In genomic region chr4:47482326-47482725, GRCh38 we compare ENCODE assay signal across 19 cellular contexts. TPM values are rescaled to one million over a fixed set of nuclear protein-coding genes. Genes with fewer than 3 reads are reported as not detected.
DNase-seq lines count a peak whose midpoint lies in the region; ATAC-seq, FAIRE-seq and TF ChIP-seq lines count a peak whose summit lies in the region.
"Had no signal": no experiment of that assay in that cellular context is flagged by ENCODE, and none has a peak within 500 bp of the region (broad histone marks: within the 10 kb centered on the region; RNA-seq: fewer than 3 reads in every experiment).

No MANE protein-coding gene starts in this region.

- H2BK5ac ChIP-seq in mesenchymal stem cell (ENCODE audit: low read depth, low read length, poor library complexity, severe bottlenecking), result no peak overlapping the region

- H2AK5ac ChIP-seq in mesenchymal stem cell (ENCODE audit: low read length, severe bottlenecking), result no peak overlapping the region

- H4K8ac ChIP-seq in mesenchymal stem cell (ENCODE audit: low read length), result no peak overlapping the region

- H3K9me3 ChIP-seq in mesenchymal stem cell (ENCODE audit: control insufficient read depth, low read length) (no peaks in the 10 kb centered on the region), HepG2 (ENCODE audit: low read length) (no peaks in the 10 kb centered on the region)
- H3K9me3 ChIP-seq: ovary had no signal

- H3K79me2 ChIP-seq in HepG2 (ENCODE audit: insufficient read depth, low read length), result no peaks in the 10 kb centered on the region

- no peak overlapping the region for H3K4me3 Mint-ChIP-seq in central memory CD8-positive, alpha-beta T cell
- H3K4me3 Mint-ChIP-seq: activated T-cell treated with anti-CD3 and anti-CD28 coated beads, Interleukin-2, amount 50 U/mL, for 24 hours; stimulated activated naive B cell treated with anti-CD40 and anti-IgM and Interleukin-4, amounts not matched to agents 10 μg/mL and 1 μg/mL and 100 μg/mL, for 72 hours had no signal

- intact Hi-C loops in HepG2 (cut with micrococcal nuclease; ENCODE audit: unreplicated experiment), result no loop called here

- H3K9ac ChIP-seq in mesenchymal stem cell (ENCODE audit: low read length), result peak overlapping the region; percentile 6
- no peak overlapping the region for H3K9ac ChIP-seq in HepG2 (ENCODE audit: insufficient read depth, low read depth, low read length)

- no peaks in the 10 kb centered on the region for H3K79me1 ChIP-seq in mesenchymal stem cell (replicated peaks; ENCODE audit: low read length, poor library complexity, severe bottlenecking)

- no peak overlapping the region for H3K27ac ChIP-seq in mesenchymal stem cell (ENCODE audit: low read length, poor library complexity, severe bottlenecking)
- no peak overlapping the region for H3K27ac ChIP-seq in HepG2 (ENCODE audit: extremely low read length, insufficient read depth, low read length)
- H3K27ac ChIP-seq: cardiac muscle cell, ovary had no signal

- BruUV-seq in HepG2 (replicated peaks; lab: Mats Ljungman, UMichigan), result no TSS peak

- no peak overlapping the region for H3K18ac ChIP-seq in mesenchymal stem cell (ENCODE audit: low read depth in 1 of 2, low read length in 2 of 2)

- no peak overlapping the region for H2BK12ac ChIP-seq in mesenchymal stem cell (ENCODE audit: low read length in 2 of 2)

- no peak overlapping the region for H3K4ac ChIP-seq in mesenchymal stem cell (ENCODE audit: low read depth in 1 of 2, low read length in 2 of 2)

- DNase-seq in Daoy (ENCODE audit: low read depth) (peak; percentile 23), MV-4-11 (lab: John Stamatoyannopoulos, UW) (peak; percentile 71), mesenchymal stem cell (peak; percentile 63), HK-2 (ENCODE audit: unreplicated experiment) (no peak), HepG2 (ENCODE audit: low spot score) (no peak), germinal center (ENCODE audit: low spot score) (no peak)
- no peak for DNase-seq in central memory CD8-positive, alpha-beta T cell (ENCODE audit: low spot score in 2 of 2)
- DNase-seq: activated CD4-positive, CD25-positive, alpha-beta regulatory T cell; activated T-cell treated with anti-CD3 and anti-CD28 coated beads, Interleukin-2, amount 50 U/mL, for 24 hours; CD4-positive, CD25-positive, alpha-beta regulatory T cell; foreskin melanocyte; left cardiac atrium; ovary; stimulated activated naive B cell treated with anti-CD40 and anti-IgM and Interleukin-4, amounts not matched to agents 10 μg/mL and 1 μg/mL and 100 μg/mL, for 72 hours had no signal

- H4K20me1 ChIP-seq in HepG2 (ENCODE audit: insufficient read depth, low read length), result no peaks in the 10 kb centered on the region

- peaks cover 9% of the 10 kb centered on the region for H3K36me3 Mint-ChIP-seq in central memory CD8-positive, alpha-beta T cell (ENCODE audit: insufficient read depth)
- H3K36me3 Mint-ChIP-seq: CD4-positive, CD25-positive, alpha-beta regulatory T cell had no signal

- H3K23ac ChIP-seq in mesenchymal stem cell (ENCODE audit: low read length in 2 of 2), result no peak overlapping the region

- in situ Hi-C loops in HepG2 (cut with HindIII; ENCODE audit: extremely low pct_ligation_motif_present, low pct_unique_long_range_greater_than_20kb), result no loop called here

- H3K4me2 ChIP-seq in mesenchymal stem cell (ENCODE audit: low read length, poor library complexity, severe bottlenecking) (no peak overlapping the region), HepG2 (ENCODE audit: low read depth, low read length) (no peak overlapping the region)

- no peak overlapping the region for H3K14ac ChIP-seq in mesenchymal stem cell (ENCODE audit: low read length in 2 of 2)

- H3K4me1 ChIP-seq in mesenchymal stem cell (ENCODE audit: control insufficient read depth, insufficient read depth, low read depth, low read length), result peaks cover 1% of the 10 kb centered on the region
- peaks cover 20% of the 10 kb centered on the region for H3K4me1 ChIP-seq in HepG2 (ENCODE audit: insufficient read depth, low read length)

- peaks cover 29% of the 10 kb centered on the region for H3K4me1 Mint-ChIP-seq in central memory CD8-positive, alpha-beta T cell

- no peak for TF ChIP-seq EP300 in HepG2 (IDR thresholded peaks at IDR 0.05; ENCODE audit: low read depth in 2 of 2, low read length in 2 of 2)
- TF ChIP-seq EP300 in HepG2 (CRISPR knock-in tag; IDR thresholded peaks at IDR 0.05; ENCODE audit: borderline replicate concordance), result no peak

- no peaks in the 10 kb centered on the region for H3K27me3 ChIP-seq in mesenchymal stem cell (ENCODE audit: control insufficient read depth in 1 of 2, insufficient read depth in 1 of 2, low read length in 2 of 2)
- peaks cover 0 to 3% of the 10 kb centered on the region in 2 experiments; a peak in 1 of 5 replicates for H3K27me3 ChIP-seq in HepG2 (ENCODE audit: control insufficient read depth in 1 of 2, insufficient read depth in 2 of 2, low read length in 2 of 2)
- H3K27me3 ChIP-seq: cardiac muscle cell, ovary had no signal

- no peak overlapping the region for H2BK120ac ChIP-seq in mesenchymal stem cell (ENCODE audit: low read depth, low read length)

- no peaks in the 10 kb centered on the region for H3K36me3 ChIP-seq in mesenchymal stem cell (ENCODE audit: control insufficient read depth in 1 of 2, insufficient read depth in 2 of 2, low read depth in 1 of 2, low read length in 2 of 2)
- H3K36me3 ChIP-seq in HepG2 (replicated peaks in 1 of 2; ENCODE audit: control insufficient read depth in 1 of 2, insufficient read depth in 2 of 2, low read length in 2 of 2), result no peaks in the 10 kb centered on the region
- H3K36me3 ChIP-seq: cardiac muscle cell, ovary had no signal

- no peak overlapping the region for H4K91ac ChIP-seq in mesenchymal stem cell (ENCODE audit: low read length)

- H3K27ac Mint-ChIP-seq in central memory CD8-positive, alpha-beta T cell (ENCODE audit: low read depth), result peak overlapping the region; percentile 78
- H3K27ac Mint-ChIP-seq: activated T-cell treated with anti-CD3 and anti-CD28 coated beads, Interleukin-2, amount 50 U/mL, for 24 hours; stimulated activated naive B cell treated with anti-CD40 and anti-IgM and Interleukin-4, amounts not matched to agents 10 μg/mL and 1 μg/mL and 100 μg/mL, for 72 hours had no signal

- CTCF ChIA-PET in HepG2 (lab: Yijun Ruan, JAX; ENCODE audit: low intra/inter-chr PET ratio, low total read pairs), result no interaction called here

- 20% methylated on average over 1 of the region's 4 CpGs for WGBS in mesenchymal stem cell
- 46% methylated on average over 4 of the region's 4 CpGs for WGBS in HepG2 (ENCODE audit: low lambda C conversion rate)

- H3K4me3 ChIP-seq in mesenchymal stem cell (ENCODE audit: insufficient read depth in 1 of 2, low read depth in 1 of 2, low read length in 2 of 2), result no peak overlapping the region
- no peak overlapping the region for H3K4me3 ChIP-seq in HepG2 (replicated peaks in 1 of 3; ENCODE audit: insufficient read depth in 1 of 3, low read depth in 2 of 3, low read length in 3 of 3)
- H3K4me3 ChIP-seq: cardiac muscle cell, K562, ovary had no signal

- TF ChIP-seq CTCF in HepG2 (CRISPR knock-in tag; IDR thresholded peaks at IDR 0.05), result no peak

- no peaks in the 10 kb centered on the region for H3K27me3 Mint-ChIP-seq in central memory CD8-positive, alpha-beta T cell
- H3K27me3 Mint-ChIP-seq: activated T-cell treated with anti-CD3 and anti-CD28 coated beads, Interleukin-2, amount 50 U/mL, for 24 hours; stimulated activated naive B cell treated with anti-CD40 and anti-IgM and Interleukin-4, amounts not matched to agents 10 μg/mL and 1 μg/mL and 100 μg/mL, for 72 hours had no signal

- TF ChIP-seq RAD21 in HepG2 (CRISPR knock-in tag; IDR thresholded peaks at IDR 0.05), result no peak

- no peak for ATAC-seq in central memory CD8-positive, alpha-beta T cell (replicated peaks; ENCODE audit: extremely low read depth, poor library complexity, severe bottlenecking)
- ATAC-seq in HepG2 (no peak), GM21390 (IDR thresholded peaks at IDR 0.05; ENCODE audit: unreplicated experiment) (no peak)
- ATAC-seq: K562; left cardiac atrium; Right ventricle myocardium inferior; stimulated activated naive B cell treated with anti-CD40 and anti-IgM and Interleukin-4, amounts not matched to agents 10 μg/mL and 1 μg/mL and 100 μg/mL, for 72 hours had no signal

- no peak overlapping the region for H2BK15ac ChIP-seq in mesenchymal stem cell (ENCODE audit: low read depth, poor library complexity, severe bottlenecking)

- H2AFZ ChIP-seq in mesenchymal stem cell (ENCODE audit: low read depth, low read length), result no peak overlapping the region
- no peak overlapping the region for H2AFZ ChIP-seq in HepG2 (ENCODE audit: low read length)

- POLR2A ChIA-PET in HepG2 (lab: Yijun Ruan, JAX), result no interaction called here

- H3K9me3 Mint-ChIP-seq in central memory CD8-positive, alpha-beta T cell, result no peaks in the 10 kb centered on the region
- H3K9me3 Mint-ChIP-seq: activated T-cell treated with anti-CD3 and anti-CD28 coated beads, Interleukin-2, amount 50 U/mL, for 24 hours; stimulated activated naive B cell treated with anti-CD40 and anti-IgM and Interleukin-4, amounts not matched to agents 10 μg/mL and 1 μg/mL and 100 μg/mL, for 72 hours had no signal

- no peak for FAIRE-seq in HepG2 (lab: Jason Lieb, UNC)
- FAIRE-seq: H1, K562 had no signal

- TF ChIP-seq POLR2A in HepG2 (IDR thresholded peaks at IDR 0.05; ENCODE audit: insufficient read depth in 1 of 2, low read depth in 2 of 2, low read length in 2 of 2), result no peak

RNA-seq across cellular contexts. Expression of gene ATP10D, which starts 2.7 kb away (rescaled TPM):
- total RNA-seq in Daoy (2014; rRNA removed; shearing (Covaris generic)), result 8.9 and 9.2 TPM in 2 replicates
- polyA plus RNA-seq in mesenchymal stem cell (2013, experiment 1 of 2), result 26.7 TPM
- polyA plus RNA-seq in mesenchymal stem cell (2013, experiment 2 of 2), result 25.6 TPM
- total RNA-seq in HepG2 (2016; rRNA removed; fragmentation: Illumina TruSeq; extraction: Trizol), result 5.2 and 9.8 TPM in 2 replicates
- 0.97 and 1.0 TPM in 2 replicates for total RNA-seq in HepG2 (2016; cell fraction: cytosol; rRNA removed; fragmentation: Illumina TruSeq; extraction: Trizol; ENCODE audit: low read depth)
- total RNA-seq in HepG2 (2016; cell fraction: insoluble cytoplasmic fraction; rRNA removed; fragmentation: Illumina TruSeq; extraction: Trizol), result 5.4 and 8.4 TPM in 2 replicates
- total RNA-seq in HepG2 (2016; cell fraction: membrane; rRNA removed; fragmentation: Illumina TruSeq; extraction: Trizol), result 1.8 and 2.2 TPM in 2 replicates
- total RNA-seq in HepG2 (2016; cell fraction: nucleus; rRNA removed; fragmentation: Illumina TruSeq; extraction: Trizol), result 15.8 and 16.4 TPM in 2 replicates
- polyA plus RNA-seq in HepG2 (2011; rRNA removed), result 2.2 and 3.4 TPM in 2 replicates
- polyA plus RNA-seq in HepG2 (2011; cell fraction: cytosol; rRNA removed), result 1.2 and 3.3 TPM in 2 replicates
- polyA plus RNA-seq in HepG2 (2011; cell fraction: nucleus; rRNA removed), result 2.2 and 2.6 TPM in 2 replicates
- polyA plus RNA-seq in HepG2 (2012), result 0.78 and 1.7 TPM in 2 replicates
- 0.28 and 0.29 TPM in 2 replicates for polyA plus RNA-seq in HepG2 (2016; cell fraction: cytosol; fragmentation: Illumina TruSeq; extraction: Trizol; ENCODE audit: low read depth)
- polyA plus RNA-seq in HepG2 (2016; cell fraction: insoluble cytoplasmic fraction; fragmentation: Illumina TruSeq; extraction: Trizol; ENCODE audit: low read depth), result 3.1 and 4.5 TPM in 2 replicates
- polyA plus RNA-seq in HepG2 (2016; cell fraction: membrane; fragmentation: Illumina TruSeq; extraction: Trizol; ENCODE audit: low read depth), result 0.54 and 1.1 TPM in 2 replicates
- 10.4 and 11.5 TPM in 2 replicates for polyA plus RNA-seq in HepG2 (2016; cell fraction: nucleus; fragmentation: Illumina TruSeq; extraction: Trizol; ENCODE audit: insufficient read depth, low read depth)
- polyA minus RNA-seq in HepG2 (2011; rRNA and poly(A)+ RNA removed; ENCODE audit: low replicate concordance), result 15.9 and 46.4 TPM in 2 replicates
- polyA minus RNA-seq in HepG2 (2011; cell fraction: cytosol; rRNA and poly(A)+ RNA removed), result 3.1 and 3.3 TPM in 2 replicates
- polyA minus RNA-seq in HepG2 (2011; cell fraction: nucleus; rRNA and poly(A)+ RNA removed), result 9.0 and 10.7 TPM in 2 replicates

RNA-seq across cellular contexts. Expression of gene COMMD8, which starts 18.8 kb away (rescaled TPM):
- total RNA-seq in Daoy (2014; rRNA removed; shearing (Covaris generic)), result 50.3 and 59.7 TPM in 2 replicates
- polyA plus RNA-seq in mesenchymal stem cell (2013, experiment 1 of 2), result 25.3 TPM
- polyA plus RNA-seq in mesenchymal stem cell (2013, experiment 2 of 2), result 28.2 TPM
- 20.3 and 32.7 TPM in 2 replicates for total RNA-seq in HepG2 (2016; rRNA removed; fragmentation: Illumina TruSeq; extraction: Trizol)
- total RNA-seq in HepG2 (2016; cell fraction: cytosol; rRNA removed; fragmentation: Illumina TruSeq; extraction: Trizol; ENCODE audit: low read depth), result 6.5 and 6.6 TPM in 2 replicates
- total RNA-seq in HepG2 (2016; cell fraction: insoluble cytoplasmic fraction; rRNA removed; fragmentation: Illumina TruSeq; extraction: Trizol), result 20.6 and 32.7 TPM in 2 replicates
- total RNA-seq in HepG2 (2016; cell fraction: membrane; rRNA removed; fragmentation: Illumina TruSeq; extraction: Trizol), result 12.0 and 12.7 TPM in 2 replicates
- total RNA-seq in HepG2 (2016; cell fraction: nucleus; rRNA removed; fragmentation: Illumina TruSeq; extraction: Trizol), result 8.3 and 10.5 TPM in 2 replicates
- polyA plus RNA-seq in HepG2 (2011; rRNA removed), result 5.1 and 7.1 TPM in 2 replicates
- 1.8 and 3.1 TPM in 2 replicates for polyA plus RNA-seq in HepG2 (2011; cell fraction: cytosol; rRNA removed)
- 0.88 and 2.4 TPM in 2 replicates for polyA plus RNA-seq in HepG2 (2011; cell fraction: nucleus; rRNA removed)
- 7.7 and 7.8 TPM in 2 replicates for polyA plus RNA-seq in HepG2 (2012)
- 8.2 and 8.5 TPM in 2 replicates for polyA plus RNA-seq in HepG2 (2016; cell fraction: cytosol; fragmentation: Illumina TruSeq; extraction: Trizol; ENCODE audit: low read depth)
- polyA plus RNA-seq in HepG2 (2016; cell fraction: insoluble cytoplasmic fraction; fragmentation: Illumina TruSeq; extraction: Trizol; ENCODE audit: low read depth), result 32.4 and 37.3 TPM in 2 replicates
- 12.5 and 13.7 TPM in 2 replicates for polyA plus RNA-seq in HepG2 (2016; cell fraction: membrane; fragmentation: Illumina TruSeq; extraction: Trizol; ENCODE audit: low read depth)
- 15.2 and 15.6 TPM in 2 replicates for polyA plus RNA-seq in HepG2 (2016; cell fraction: nucleus; fragmentation: Illumina TruSeq; extraction: Trizol; ENCODE audit: insufficient read depth, low read depth)
- 0.16 and 1.5 TPM in 2 replicates for polyA minus RNA-seq in HepG2 (2011; rRNA and poly(A)+ RNA removed; ENCODE audit: low replicate concordance)
- 2.8 and 3.3 TPM in 2 replicates for polyA minus RNA-seq in HepG2 (2011; cell fraction: cytosol; rRNA and poly(A)+ RNA removed)
- 4.5 and 6.3 TPM in 2 replicates for polyA minus RNA-seq in HepG2 (2011; cell fraction: nucleus; rRNA and poly(A)+ RNA removed)

Comparison
In these comparisons a context has a peak if more than half of its experiments do, and no peak if none do; other contexts are left out.
1. DNase-seq: peak in Daoy (single experiment), MV-4-11 (single experiment) and mesenchymal stem cell (single experiment); none in central memory CD8-positive, alpha-beta T cell (0 of 2), HK-2 (single experiment), HepG2 (single experiment) and germinal center (single experiment).